ENCODE assay signal across 8 cellular contexts in the genomic region with DNA sequence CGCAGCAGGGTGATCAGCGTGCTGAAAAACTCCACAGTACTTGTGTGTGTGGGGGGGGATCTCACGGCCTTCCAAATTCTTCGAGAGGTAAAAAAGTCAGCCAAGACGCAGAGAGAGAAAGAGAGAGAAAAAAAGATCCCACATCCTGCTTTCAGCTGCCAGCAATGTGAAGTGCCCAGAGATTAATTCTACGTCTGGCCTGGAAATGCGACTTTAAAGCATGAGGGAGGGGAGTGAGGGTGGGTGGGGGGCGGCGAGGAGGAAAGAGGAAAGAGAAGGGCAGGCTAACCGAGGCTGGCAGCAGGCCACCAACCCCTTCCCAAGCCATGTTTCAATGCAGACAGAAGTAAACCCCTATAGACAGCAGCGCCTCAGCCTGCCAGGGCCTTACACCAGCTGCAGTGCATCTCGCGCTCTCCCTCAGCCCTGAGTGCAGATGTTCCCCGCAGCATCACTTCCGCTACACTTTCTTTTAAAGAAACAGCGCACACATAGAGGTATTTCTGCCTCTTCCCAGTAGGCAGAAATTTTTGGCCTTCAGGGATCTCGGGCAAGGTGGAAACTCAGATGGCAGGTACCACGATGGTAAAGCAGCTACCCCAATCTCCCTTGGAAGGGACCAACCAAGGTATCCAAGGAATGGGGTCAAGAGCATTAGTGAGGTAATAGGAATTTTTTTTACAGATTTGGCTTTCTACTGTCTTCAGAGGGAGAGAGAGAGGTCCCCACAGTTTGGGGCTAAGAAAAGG.
A peak's percentile ranks its signal among the peaks of the same experiment; 100 is the strongest.
DNase-seq lines count a peak whose midpoint lies in the region; ATAC-seq and TF ChIP-seq lines count a peak whose summit lies in the region.

No MANE protein-coding gene starts in this region.

- H3K9me3 Mint-ChIP-seq in mesothelial cell of epicardium: no peaks in the 10 kb centered on the region

- no peak overlapping the region for H2AFZ ChIP-seq in ACC112 (ENCODE audit: low read length, unreplicated experiment)

- TF ChIP-seq CTCF in mesothelial cell of epicardium (IDR thresholded peaks at IDR 0.05; ENCODE audit: unreplicated experiment): no peak

- H3K4me1 ChIP-seq in ACC112 (ENCODE audit: control insufficient read depth, insufficient read depth, low read length, unreplicated experiment): peaks cover 52% of the 10 kb centered on the region

- H3K4me3 ChIP-seq in ACC112 (ENCODE audit: low read depth, low read length): peak overlapping the region; percentile 63

- peaks cover 6% of the 10 kb centered on the region for H3K36me3 Mint-ChIP-seq in mesothelial cell of epicardium

- H3K27ac Mint-ChIP-seq in mesothelial cell of epicardium: peak overlapping the region; percentile 98

- H3K27ac ChIP-seq in ACC112 (ENCODE audit: low read depth, low read length): peak overlapping the region; percentile 97

- peak; percentile 53 for DNase-seq in GM19240 (ENCODE audit: insufficient read length, low spot score)
- DNase-seq in activated CD4-positive, alpha-beta T cell treated with anti-CD3 and anti-CD28 coated beads for 48 hours: peak; percentile 75
- peak; percentile 77 for DNase-seq in dedifferentiated amniotic fluid mesenchymal stem cell (ENCODE audit: extremely low spot score)
- peak; percentile 60 to 75 for DNase-seq in mesothelial cell of epicardium (ENCODE audit: low spot score in 2 of 2, unreplicated experiment in 2 of 2)
- DNase-seq in stimulated activated CD8-positive, alpha-beta memory T cell treated with anti-CD3 and anti-CD28 coated beads, Interleukin-7, amount 100 ng/mL, for 48 hours (ENCODE audit: extremely low read depth in 1 of 2, low read depth in 1 of 2): peak; percentile 33 to 53
- no peak for DNase-seq in COR-L47 (lab: John Stamatoyannopoulos, UW)

- no peaks in the 10 kb centered on the region for H3K27me3 ChIP-seq in ACC112 (ENCODE audit: insufficient read depth, low read length)

- no peaks in the 10 kb centered on the region for H3K27me3 Mint-ChIP-seq in mesothelial cell of epicardium (ENCODE audit: low read depth)

- peaks cover 60% of the 10 kb centered on the region for H3K4me1 Mint-ChIP-seq in mesothelial cell of epicardium

- peaks cover under 1% of the 10 kb centered on the region; the same call in 1 of the 2 replicates for H3K36me3 ChIP-seq in ACC112 (ENCODE audit: insufficient read depth, low read length)

- ATAC-seq in HG03457 (IDR thresholded peaks at IDR 0.05; ENCODE audit: unreplicated experiment): peak; percentile 55

- H3K79me2 ChIP-seq in ACC112 (ENCODE audit: control insufficient read depth, insufficient read depth, low read length, unreplicated experiment): peaks cover 3% of the 10 kb centered on the region

- peak overlapping the region; percentile 33 for H3K4me3 Mint-ChIP-seq in mesothelial cell of epicardium
